ENCODE assay signal across 18 cellular contexts in genomic region chr16:22933173-22933572, GRCh38.
A peak's percentile ranks its signal among the peaks of the same experiment; 100 is the strongest.
DNase-seq lines count a peak whose midpoint lies in the region; ATAC-seq and TF ChIP-seq lines count a peak whose summit lies in the region.
"Had no signal": no experiment of that assay in that cellular context is flagged by ENCODE, and none has a peak within 500 bp of the region (broad histone marks: within the 10 kb centered on the region; RNA-seq: fewer than 3 reads in every experiment).

No MANE protein-coding gene starts in this region.

- H4K20me1 ChIP-seq in GM23338 (replicated peaks; ENCODE audit: insufficient read depth) = no peaks in the 10 kb centered on the region

- peak overlapping the region; percentile 67; the same call in 1 of the 2 replicates for H2AFZ ChIP-seq in GM23338

- no peaks in the 10 kb centered on the region for H3K79me2 ChIP-seq in GM23338 (replicated peaks; ENCODE audit: insufficient read depth)

- no peaks in the 10 kb centered on the region for H3K9me2 ChIP-seq in GM23338 (ENCODE audit: insufficient read depth)

- no peaks in the 10 kb centered on the region for H3K27me3 ChIP-seq in GM23338 (ENCODE audit: insufficient read depth)

- no peaks in the 10 kb centered on the region for H3K36me3 ChIP-seq in GM23338 (ENCODE audit: insufficient read depth)
- H3K36me3 ChIP-seq: thoracic aorta had no signal

- H3F3A ChIP-seq in GM23338 (replicated peaks; ENCODE audit: low read depth) = no peaks in the 10 kb centered on the region

- H3K36me3 Mint-ChIP-seq in GM23338 (ENCODE audit: low read depth) (no peaks in the 10 kb centered on the region), endothelial cell (ENCODE audit: low read depth, unreplicated experiment) (no peaks in the 10 kb centered on the region), memory B cell (no peaks in the 10 kb centered on the region)
- H3K36me3 Mint-ChIP-seq: activated naive CD4-positive, alpha-beta T cell treated with anti-CD3 and anti-CD28 coated beads, Interleukin-2, amount 10 ng/mL, durations not matched to agents 7 days and 5 days had no signal

- 0 out of 2 replicates have a peak overlapping the region, but pooled peaks have one; percentile 22 for H3K27ac ChIP-seq in GM23338 (ENCODE audit: low read depth)
- H3K27ac ChIP-seq: RWPE1, skin epidermis, thoracic aorta had no signal

- H3K9me3 Mint-ChIP-seq in GM23338 (no peaks in the 10 kb centered on the region), endothelial cell (ENCODE audit: unreplicated experiment) (no peaks in the 10 kb centered on the region), memory B cell (no peaks in the 10 kb centered on the region)
- H3K9me3 Mint-ChIP-seq: activated naive CD4-positive, alpha-beta T cell treated with anti-CD3 and anti-CD28 coated beads, Interleukin-2, amount 10 ng/mL, durations not matched to agents 7 days and 5 days; T-helper 1 cell treated with Interleukin-12 subunit alpha and Interleukin-12 subunit beta and Interleukin-4 antibody, amounts not matched to agents 30 μg/mL and 1 μg/mL, for 36 hours had no signal

- DNase-seq in GM23338 (ENCODE audit: low spot score) (no peak), MV-4-11 (lab: John Stamatoyannopoulos, UW) (peak; percentile 42), endothelial cell (ENCODE audit: low spot score) (peak; percentile 44), memory B cell (ENCODE audit: low spot score in 2 of 2) (no peak)
- no peak for DNase-seq in NK-92 treated with Interleukin-12 subunit alpha and Interleukin-12 subunit beta, amount 100 ng/mL, for 24 hours (lab: John Stamatoyannopoulos, UW)
- DNase-seq: activated CD4-positive, alpha-beta T cell treated with anti-CD3 and anti-CD28 coated beads for 36 hours; activated naive CD4-positive, alpha-beta T cell treated with anti-CD3 and anti-CD28 coated beads, Interleukin-2, amount 10 ng/mL, durations not matched to agents 7 days and 5 days; DMS 273 treated with DMSO at 0.1 percent for 48 hours; kidney; mucosa of descending colon; NCI-H1105 treated with DMSO at 0.1 percent for 48 hours; stimulated activated CD4-positive, alpha-beta T cell treated with anti-CD3 and anti-CD28 coated beads, Interleukin-4, amount 100 ng/mL, for 4 hours had no signal

- no peak overlapping the region for H3K4me3 ChIP-seq in GM23338
- H3K4me3 ChIP-seq: mucosa of descending colon, skin epidermis, thoracic aorta had no signal

- peak overlapping the region; percentile 68 for H3K27ac Mint-ChIP-seq in GM23338
- H3K27ac Mint-ChIP-seq in endothelial cell (ENCODE audit: unreplicated experiment) = peak overlapping the region; percentile 69
- no peak overlapping the region for H3K27ac Mint-ChIP-seq in memory B cell
- H3K27ac Mint-ChIP-seq: activated CD4-positive, alpha-beta T cell treated with anti-CD3 and anti-CD28 coated beads for 36 hours; activated naive CD4-positive, alpha-beta T cell treated with anti-CD3 and anti-CD28 coated beads, Interleukin-2, amount 10 ng/mL, durations not matched to agents 7 days and 5 days; T-helper 1 cell treated with Interleukin-12 subunit alpha and Interleukin-12 subunit beta and Interleukin-4 antibody, amounts not matched to agents 30 μg/mL and 1 μg/mL, for 36 hours had no signal

- no peaks in the 10 kb centered on the region for H3K27me3 Mint-ChIP-seq in GM23338 (ENCODE audit: insufficient read depth, low read depth, poor library complexity)
- peaks cover 1% of the 10 kb centered on the region for H3K27me3 Mint-ChIP-seq in endothelial cell (ENCODE audit: unreplicated experiment)
- no peaks in the 10 kb centered on the region for H3K27me3 Mint-ChIP-seq in memory B cell

- ATAC-seq in GM23338 = peak; percentile 59
- ATAC-seq in memory B cell (ENCODE audit: low read depth) = peak; percentile 56
- ATAC-seq in GM19395 (IDR thresholded peaks at IDR 0.05; ENCODE audit: unreplicated experiment) = no peak
- no peak for ATAC-seq in HG02870 (IDR thresholded peaks at IDR 0.05; ENCODE audit: unreplicated experiment)
- ATAC-seq: activated CD4-positive, alpha-beta T cell treated with anti-CD3 and anti-CD28 coated beads for 36 hours; mucosa of descending colon had no signal

- TF ChIP-seq CTCF in GM23338 (conservative IDR thresholded peaks at IDR 0.05; ENCODE audit: low read depth in 2 of 2) (no peak), endothelial cell (IDR thresholded peaks at IDR 0.05; ENCODE audit: unreplicated experiment) (no peak)

- H3K4me1 ChIP-seq in GM23338 (ENCODE audit: insufficient read depth) = peaks cover 24% of the 10 kb centered on the region

- H3K4me3 Mint-ChIP-seq in GM23338 = no peak overlapping the region
- H3K4me3 Mint-ChIP-seq in endothelial cell (ENCODE audit: unreplicated experiment) = no peak overlapping the region
- peak overlapping the region; percentile 56 for H3K4me3 Mint-ChIP-seq in memory B cell
- H3K4me3 Mint-ChIP-seq: activated CD4-positive, alpha-beta T cell treated with anti-CD3 and anti-CD28 coated beads for 36 hours; activated naive CD4-positive, alpha-beta T cell treated with anti-CD3 and anti-CD28 coated beads, Interleukin-2, amount 10 ng/mL, durations not matched to agents 7 days and 5 days; T-helper 1 cell treated with Interleukin-12 subunit alpha and Interleukin-12 subunit beta and Interleukin-4 antibody, amounts not matched to agents 30 μg/mL and 1 μg/mL, for 36 hours had no signal

- H3K4me1 Mint-ChIP-seq in GM23338 (peaks cover 33% of the 10 kb centered on the region), endothelial cell (ENCODE audit: unreplicated experiment) (peaks cover 40% of the 10 kb centered on the region), memory B cell (peaks cover 29% of the 10 kb centered on the region)
- H3K4me1 Mint-ChIP-seq: activated CD4-positive, alpha-beta T cell treated with anti-CD3 and anti-CD28 coated beads for 36 hours; activated naive CD4-positive, alpha-beta T cell treated with anti-CD3 and anti-CD28 coated beads, Interleukin-2, amount 10 ng/mL, durations not matched to agents 7 days and 5 days had no signal

- H3K4me2 ChIP-seq in GM23338 = peak overlapping the region; percentile 60

TF ChIP-seq in GM23338, 12 proteins besides CTCF, POLR2A, EP300 and RAD21:
- TF ChIP-seq CREB1 (CRISPR knock-in tag; IDR thresholded peaks at IDR 0.05; ENCODE audit: low read depth) (no peak), REST (IDR thresholded peaks at IDR 0.05; ENCODE audit: unreplicated experiment) (no peak), POLR2AphosphoS5 (IDR thresholded peaks at IDR 0.05; ENCODE audit: low read depth) (no peak), EZH2phosphoT487 (IDR thresholded peaks at IDR 0.05; ENCODE audit: unreplicated experiment) (no peak), STAT1 (IDR thresholded peaks at IDR 0.05; ENCODE audit: unreplicated experiment) (no peak), ZNF331 (CRISPR knock-in tag; IDR thresholded peaks at IDR 0.05; ENCODE audit: low read depth) (no peak), ETS1 (IDR thresholded peaks at IDR 0.05) (no peak)

Comparison
In these comparisons a context has a peak if more than half of its experiments do, and no peak if none do; other contexts are left out.
1. ATAC-seq: peak in GM23338 (single experiment) and memory B cell (single experiment); none in GM19395 (single experiment) and HG02870 (single experiment).
2. DNase-seq: peak in MV-4-11 (single experiment) and endothelial cell (single experiment); none in GM23338 (single experiment), memory B cell (0 of 2) and NK-92 treated with Interleukin-12 subunit alpha and Interleukin-12 subunit beta, amount 100 ng/mL, for 24 hours (single experiment).